In the genomic region with DNA sequence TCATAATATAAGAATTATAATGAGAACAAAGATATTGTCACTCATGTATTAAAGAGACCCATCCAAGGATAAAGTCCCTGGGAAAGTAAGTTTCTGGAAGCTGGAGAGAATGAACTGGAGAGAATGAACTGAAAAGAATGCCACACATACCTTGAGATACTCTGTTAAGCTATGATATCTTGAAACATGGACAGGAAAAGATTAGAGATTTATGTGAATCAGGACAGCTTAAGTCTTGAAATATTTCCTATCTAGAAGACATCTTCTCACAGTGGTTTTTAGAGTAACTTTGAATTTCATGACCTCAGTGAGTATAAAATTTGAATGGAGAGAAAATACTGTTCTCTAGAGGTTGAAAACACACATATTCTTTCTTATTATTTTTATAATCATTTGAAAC, we compare ENCODE assay signal across 20 cellular contexts.
"Had no signal": no experiment of that assay in that cellular context is flagged by ENCODE, and none has a peak within 500 bp of the region (broad histone marks: within the 10 kb centered on the region; RNA-seq: fewer than 3 reads in every experiment).

No MANE protein-coding gene starts in this region.

- H3K27ac ChIP-seq: KMS-11 had no signal

- DNase-seq: Kasumi-1, NCI-H1092, NCI-H1105 treated with DMSO at 0.1 percent for 48 hours, NCI-H1417 treated with DMSO at 0.1 percent for 48 hours, NCI-H146, NCI-H1694 treated with DMSO at 0.1 percent for 48 hours, NCI-H1930, NCI-H2107, NCI-H2227 treated with DMSO at 0.1 percent for 48 hours, NCI-H446, NCI-H510A, NCI-H524 treated with DMSO at 0.1 percent for 48 hours, NCI-H69, NCI-H774, RPMI8226, SIG-M5 had no signal

- ATAC-seq: HepG2, SK-N-SH treated with all-trans-retinoic acid at 6 μM for 48 hours had no signal

- H3K4me2 ChIP-seq: KMS-11 had no signal

- FAIRE-seq: HepG2, RCC 7860 had no signal

- H3K9ac ChIP-seq: KMS-11 had no signal
